In genomic region chr3:71962561-71963240, GRCh38 we compare ENCODE assay signal across 18 cellular contexts.
DNase-seq lines count a peak whose midpoint lies in the region; ATAC-seq lines count a peak whose summit lies in the region.
"Had no signal": no experiment of that assay in that cellular context is flagged by ENCODE, and none has a peak within 500 bp of the region (broad histone marks: within the 10 kb centered on the region; RNA-seq: fewer than 3 reads in every experiment).

No MANE protein-coding gene starts in this region.

- ATAC-seq in HG03280 (IDR thresholded peaks at IDR 0.05; ENCODE audit: unreplicated experiment) (no peak), HG02973 (IDR thresholded peaks at IDR 0.05; ENCODE audit: unreplicated experiment) (no peak)
- ATAC-seq: activated CD8-positive, alpha-beta T cell treated with anti-CD3 and anti-CD28 coated beads for 36 hours; left ventricle myocardium superior had no signal

- H3K27ac ChIP-seq in epithelial cell of prostate = no peak overlapping the region

- DNase-seq in AG20443 (ENCODE audit: low spot score) = peak; percentile 41
- DNase-seq in H4 (ENCODE audit: low spot score) = peak; percentile 21
- DNase-seq in NCI-H69 (lab: John Stamatoyannopoulos, UW) = peak; percentile 94
- DNase-seq in epithelial cell of prostate (ENCODE audit: low read depth, low spot score) = peak; percentile 24
- no peak for DNase-seq in CD1c-positive myeloid dendritic cell (ENCODE audit: extremely low spot score)
- no peak for DNase-seq in DMS79 treated with DMSO at 0.1 percent for 48 hours (lab: John Stamatoyannopoulos, UW)
- DNase-seq: activated CD8-positive, alpha-beta T cell treated with anti-CD3 and anti-CD28 coated beads for 36 hours; Caco-2; central memory CD4-positive, alpha-beta T cell; effector memory CD4-positive, alpha-beta T cell; foreskin melanocyte; KBM-7; left ventricle myocardium superior; NCI-H1105 treated with DMSO at 0.1 percent for 48 hours; NCI-H526; stimulated activated CD4-positive, alpha-beta T cell treated with anti-CD3 and anti-CD28 coated beads, Interleukin-4, amount 100 ng/mL, for 24 hours had no signal

Comparison
In these comparisons a context has a peak if more than half of its experiments do, and no peak if none do; other contexts are left out.
1. DNase-seq: peak in AG20443 (single experiment), H4 (single experiment), NCI-H69 (single experiment) and epithelial cell of prostate (single experiment); none in CD1c-positive myeloid dendritic cell (single experiment) and DMS79 treated with DMSO at 0.1 percent for 48 hours (single experiment).